Comparison of ENCODE assay signal across 1 cellular context in the genomic region with DNA sequence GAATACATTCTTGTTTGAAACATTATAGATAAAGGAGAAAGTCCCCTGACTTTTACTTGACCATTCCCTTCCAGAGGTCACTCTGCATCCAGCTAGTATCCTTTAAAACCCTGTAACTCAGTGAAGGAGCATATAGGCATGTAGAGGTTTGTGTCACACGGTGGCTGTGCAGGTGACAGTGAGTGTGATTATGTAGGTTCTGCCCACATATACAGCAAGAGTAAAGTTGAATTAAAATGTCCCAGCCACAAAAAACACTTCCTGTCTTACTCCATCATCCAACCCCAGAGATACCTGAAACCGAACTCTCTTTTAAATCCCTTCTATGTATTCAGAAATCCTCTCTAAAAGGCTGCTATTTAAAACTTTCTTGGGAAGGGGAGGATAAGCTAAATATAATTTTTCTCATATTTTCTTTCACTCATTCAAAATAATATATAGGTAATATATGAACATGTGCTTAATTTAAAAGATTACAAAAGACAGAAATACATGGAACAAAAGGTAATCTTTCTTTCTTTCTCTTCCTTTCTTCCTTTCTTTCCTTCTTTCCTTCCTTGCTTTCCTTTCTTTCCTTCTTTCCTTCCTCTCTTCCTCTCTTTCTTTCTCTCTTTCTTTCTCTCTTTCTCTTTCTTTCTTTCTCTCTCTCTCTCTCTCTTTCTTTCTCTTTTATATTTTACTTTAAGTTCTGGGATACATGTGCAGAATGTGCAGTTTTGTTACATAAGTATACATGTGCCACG.
TF ChIP-seq lines count a peak whose summit lies in the region.

No MANE protein-coding gene starts in this region.

TF ChIP-seq in A549, 52 proteins besides CTCF, POLR2A, EP300 and RAD21:
- TF ChIP-seq NPAS2 (CRISPR knock-in tag; IDR thresholded peaks at IDR 0.05; ENCODE audit: borderline replicate concordance) = no peak
TF ChIP-seq in A549: peak in this region for 0.
